Comparison of ENCODE assay signal across 9 cellular contexts in the genomic region with DNA sequence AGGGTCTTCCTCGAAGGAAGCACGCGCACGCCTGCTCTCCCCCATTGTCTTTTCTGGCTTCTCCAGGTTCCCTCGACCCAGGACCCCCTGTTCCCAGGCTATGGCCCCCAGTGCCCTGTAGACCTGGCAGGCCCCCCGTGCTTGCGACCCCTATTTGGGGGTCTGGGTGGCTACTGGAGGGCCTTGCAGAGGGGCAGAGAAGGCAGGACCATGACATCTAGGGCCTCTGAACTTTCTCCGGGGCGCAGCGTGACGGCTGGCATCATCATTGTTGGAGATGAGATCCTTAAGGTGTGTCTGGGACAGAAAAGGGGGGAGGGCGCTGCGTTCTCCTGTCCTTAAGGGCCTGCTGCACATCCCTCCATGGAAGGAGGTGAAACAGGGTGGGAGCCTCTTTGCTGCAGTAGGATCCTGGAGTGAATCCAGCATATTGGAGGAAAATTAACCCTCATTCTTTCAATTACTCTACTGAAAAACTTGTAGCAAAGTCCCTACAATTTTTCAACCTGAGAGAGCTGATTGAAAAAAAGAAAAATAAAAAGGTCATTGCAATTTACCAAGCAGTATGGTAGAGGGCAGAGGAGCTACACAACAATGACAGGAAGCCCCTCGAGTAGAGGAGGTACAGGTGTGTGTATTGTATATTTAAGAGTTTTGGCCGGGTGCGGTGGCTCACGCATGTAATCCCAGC. TPM values are rescaled to one million over a fixed set of nuclear protein-coding genes. Genes with fewer than 3 reads are reported as not detected.
DNase-seq lines count a peak whose midpoint lies in the region; ATAC-seq and TF ChIP-seq lines count a peak whose summit lies in the region.
"Had no signal": no experiment of that assay in that cellular context is flagged by ENCODE, and none has a peak within 500 bp of the region (broad histone marks: within the 10 kb centered on the region; RNA-seq: fewer than 3 reads in every experiment).

No MANE protein-coding gene starts in this region.

- intact Hi-C loops in activated CD4-positive, alpha-beta memory T cell treated with anti-CD3 and anti-CD28 coated beads for 36 hours (cut with micrococcal nuclease): loop anchor here (1.0 to 5.0 kb wide), 5 partner anchors 10 to 100 kb away; a partner anchor contains a TSS
- intact Hi-C loops in ascending aorta (cut with DNase I): loop anchor here (1.0 to 2.0 kb wide), 4 partner anchors 9 to 28 kb away; a partner anchor contains a TSS

- DNase-seq in activated CD4-positive, alpha-beta memory T cell treated with anti-CD3 and anti-CD28 coated beads for 36 hours: peak; percentile 36
- no peak for DNase-seq in activated CD4-positive, alpha-beta memory T cell treated with anti-CD3 and anti-CD28 coated beads, Interleukin-2, amount 10 ng/mL, durations not matched to agents 7 days and 5 days
- no peak for DNase-seq in ascending aorta (ENCODE audit: low spot score in 2 of 2)
- no peak for DNase-seq in tibial nerve (ENCODE audit: low spot score in 2 of 2)
- DNase-seq in middle frontal gyrus (ENCODE audit: extremely low spot score, low spot score): no peak
- DNase-seq in SKM-1 (lab: John Stamatoyannopoulos, UW; ENCODE audit: unreplicated experiment): no peak

- POLR2A ChIA-PET in activated CD4-positive, alpha-beta memory T cell treated with anti-CD3 and anti-CD28 coated beads for 36 hours (lab: Charles Lee): interaction anchor here (0.7 to 2.7 kb wide), 15 partner anchors 10 to 281 kb away, joined by 3 to 27 read pairs (median 6); a partner anchor contains a TSS
- POLR2A ChIA-PET in activated CD4-positive, alpha-beta memory T cell treated with anti-CD3 and anti-CD28 coated beads, Interleukin-2, amount 10 ng/mL, durations not matched to agents 7 days and 5 days (lab: Charles Lee): interaction anchor here (1.0 to 5.0 kb wide), 22 partner anchors 10 to 377 kb away, joined by 3 to 50 read pairs (median 7); a partner anchor contains a TSS

- peaks cover 22% of the 10 kb centered on the region for H3K4me1 Mint-ChIP-seq in activated CD4-positive, alpha-beta memory T cell treated with anti-CD3 and anti-CD28 coated beads for 36 hours (ENCODE audit: low read depth)
- H3K4me1 Mint-ChIP-seq in activated CD4-positive, alpha-beta memory T cell treated with anti-CD3 and anti-CD28 coated beads, Interleukin-2, amount 10 ng/mL, durations not matched to agents 7 days and 5 days: peaks cover 31% of the 10 kb centered on the region

- H3K27me3 ChIP-seq in ascending aorta (no peaks in the 10 kb centered on the region), liver (ENCODE audit: control insufficient read depth in 4 of 4, insufficient read depth in 4 of 4, low read length in 3 of 4) (no peaks in the 10 kb centered on the region), tibial nerve (no peaks in the 10 kb centered on the region)

- no peaks in the 10 kb centered on the region for H3K9me3 Mint-ChIP-seq in activated CD4-positive, alpha-beta memory T cell treated with anti-CD3 and anti-CD28 coated beads for 36 hours
- H3K9me3 Mint-ChIP-seq in activated CD4-positive, alpha-beta memory T cell treated with anti-CD3 and anti-CD28 coated beads, Interleukin-2, amount 10 ng/mL, durations not matched to agents 7 days and 5 days: no peaks in the 10 kb centered on the region

- no peak overlapping the region for H3K4me3 Mint-ChIP-seq in activated CD4-positive, alpha-beta memory T cell treated with anti-CD3 and anti-CD28 coated beads for 36 hours
- no peak overlapping the region for H3K4me3 Mint-ChIP-seq in activated CD4-positive, alpha-beta memory T cell treated with anti-CD3 and anti-CD28 coated beads, Interleukin-2, amount 10 ng/mL, durations not matched to agents 7 days and 5 days

- H3K4me1 ChIP-seq in ascending aorta: peaks cover 7 to 10% of the 10 kb centered on the region in 2 donors
- peaks cover 8 to 29% (median 23%) of the 10 kb centered on the region in 4 donors for H3K4me1 ChIP-seq in liver (ENCODE audit: control insufficient read depth in 4 of 4, insufficient read depth in 4 of 4, low read length in 3 of 4)
- H3K4me1 ChIP-seq in tibial nerve: peaks cover 3 to 29% (median 13%) of the 10 kb centered on the region in 4 donors

- H3K36me3 ChIP-seq in ascending aorta: peaks cover 14% of the 10 kb centered on the region in 2 donors
- H3K36me3 ChIP-seq in liver (ENCODE audit: control insufficient read depth in 4 of 4, insufficient read depth in 3 of 4, low read depth in 1 of 4, low read length in 3 of 4): peaks cover 0 to 10% (median 4%) of the 10 kb centered on the region in 4 donors
- peaks cover 0 to 28% (median 0%) of the 10 kb centered on the region in 3 donors for H3K36me3 ChIP-seq in tibial nerve

- CTCF ChIA-PET in activated CD4-positive, alpha-beta memory T cell treated with anti-CD3 and anti-CD28 coated beads for 36 hours (lab: Charles Lee): interaction anchor here (0.9 to 4.4 kb wide), 18 partner anchors 9 to 108 kb away, joined by 3 to 82 read pairs (median 6); a partner anchor contains a TSS
- CTCF ChIA-PET in activated CD4-positive, alpha-beta memory T cell treated with anti-CD3 and anti-CD28 coated beads, Interleukin-2, amount 10 ng/mL, durations not matched to agents 7 days and 5 days (lab: Charles Lee): interaction anchor here (0.6 to 6.4 kb wide), 24 partner anchors 11 to 424 kb away, joined by 3 to 51 read pairs (median 4); a partner anchor contains a TSS

- no peak for TF ChIP-seq EP300 in tibial nerve (IDR thresholded peaks at IDR 0.05)

- 21% methylated on average over 17 of the region's 17 CpGs for WGBS in liver
- WGBS in tibial nerve, 2 donors: 16 to 26% methylated on average over 12 to 16 of the region's 17 CpGs

- H3K27ac Mint-ChIP-seq in activated CD4-positive, alpha-beta memory T cell treated with anti-CD3 and anti-CD28 coated beads for 36 hours: no peak overlapping the region
- no peak overlapping the region for H3K27ac Mint-ChIP-seq in activated CD4-positive, alpha-beta memory T cell treated with anti-CD3 and anti-CD28 coated beads, Interleukin-2, amount 10 ng/mL, durations not matched to agents 7 days and 5 days

- TF ChIP-seq POLR2A in tibial nerve (IDR thresholded peaks at IDR 0.05): no peak

- H3K9me3 ChIP-seq in ascending aorta (no peaks in the 10 kb centered on the region), liver (ENCODE audit: control insufficient read depth in 4 of 4, low read length in 3 of 4) (no peaks in the 10 kb centered on the region), tibial nerve (no peaks in the 10 kb centered on the region)

- no peak for TF ChIP-seq CTCF in ascending aorta (IDR thresholded peaks at IDR 0.05)
- no peak for TF ChIP-seq CTCF in liver (IDR thresholded peaks at IDR 0.05; ENCODE audit: low read depth, low read length, missing input control)
- no peak for TF ChIP-seq CTCF in tibial nerve (IDR thresholded peaks at IDR 0.05)

- no peaks in the 10 kb centered on the region for H3K27me3 Mint-ChIP-seq in activated CD4-positive, alpha-beta memory T cell treated with anti-CD3 and anti-CD28 coated beads for 36 hours
- no peaks in the 10 kb centered on the region for H3K27me3 Mint-ChIP-seq in activated CD4-positive, alpha-beta memory T cell treated with anti-CD3 and anti-CD28 coated beads, Interleukin-2, amount 10 ng/mL, durations not matched to agents 7 days and 5 days

- H3K4me3 ChIP-seq in ascending aorta: peak overlapping the region; percentile 58 to 84
- peak overlapping the region; percentile 87 to 97 (median 88) for H3K4me3 ChIP-seq in liver (ENCODE audit: low read depth in 1 of 3, low read length in 3 of 3)
- peak overlapping the region; percentile 49 to 86 (median 72) for H3K4me3 ChIP-seq in tibial nerve

- H3K27ac ChIP-seq in ascending aorta (peak overlapping the region; percentile 56 to 59), liver (ENCODE audit: low read depth in 1 of 2, low read length in 2 of 2) (peak overlapping the region in 1 of 2 donors; percentile 69), tibial nerve (peak overlapping the region in 3 of 4 donors; percentile 72 to 85 (median 73))

- H3K36me3 Mint-ChIP-seq in activated CD4-positive, alpha-beta memory T cell treated with anti-CD3 and anti-CD28 coated beads for 36 hours: peaks cover 22% of the 10 kb centered on the region
- peaks cover 32% of the 10 kb centered on the region for H3K36me3 Mint-ChIP-seq in activated CD4-positive, alpha-beta memory T cell treated with anti-CD3 and anti-CD28 coated beads, Interleukin-2, amount 10 ng/mL, durations not matched to agents 7 days and 5 days (ENCODE audit: low read depth)

- ATAC-seq in GM19023 (IDR thresholded peaks at IDR 0.05; ENCODE audit: unreplicated experiment): no peak

- H3K9ac ChIP-seq in liver (ENCODE audit: low read depth in 1 of 2, low read length in 2 of 2): peak overlapping the region; percentile 80 to 94

- TF ChIP-seq RAD21 in liver (IDR thresholded peaks at IDR 0.05): no peak

RNA-seq across cellular contexts. Expression of a gene that starts 0.8 kb away (rescaled TPM):
- total RNA-seq in activated CD4-positive, alpha-beta memory T cell treated with anti-CD3 and anti-CD28 coated beads for 36 hours: 10 to 100 TPM; 45.4 to 49.4 TPM
- 10 to 100 TPM; 34.7 to 35.1 TPM for total RNA-seq in activated CD4-positive, alpha-beta memory T cell treated with anti-CD3 and anti-CD28 coated beads, Interleukin-2, amount 10 ng/mL, durations not matched to agents 7 days and 5 days
- 31.2 TPM for total RNA-seq in ascending aorta
- total RNA-seq in liver: 10 to 100 TPM; 10.4 to 20.2 TPM
- polyA plus RNA-seq in liver: 10 to 100 TPM; 24.7 to 31.6 TPM
- total RNA-seq in tibial nerve: 10 to 100 TPM; 17.4 to 33.6 (median 23.6) TPM

RNA-seq across cellular contexts. Expression of a gene that starts 9.4 kb away (rescaled TPM):
- total RNA-seq in activated CD4-positive, alpha-beta memory T cell treated with anti-CD3 and anti-CD28 coated beads for 36 hours: 100 to 1,000 TPM; 197 to 205 TPM
- 100 to 1,000 TPM; 151 to 162 TPM for total RNA-seq in activated CD4-positive, alpha-beta memory T cell treated with anti-CD3 and anti-CD28 coated beads, Interleukin-2, amount 10 ng/mL, durations not matched to agents 7 days and 5 days
- total RNA-seq in ascending aorta (40.4 TPM), liver (10 to 100 TPM; 32.4 to 54.4 TPM), tibial nerve (10 to 100 TPM; 35.2 to 40.5 (median 37.3) TPM)
- 10 to 100 TPM; 34.3 to 57.9 TPM for polyA plus RNA-seq in liver

RNA-seq across cellular contexts. Expression of a gene that starts 9.5 kb away (rescaled TPM):
- total RNA-seq in activated CD4-positive, alpha-beta memory T cell treated with anti-CD3 and anti-CD28 coated beads for 36 hours: under 1 TPM; 0.36 to 0.56 TPM
- total RNA-seq in activated CD4-positive, alpha-beta memory T cell treated with anti-CD3 and anti-CD28 coated beads, Interleukin-2, amount 10 ng/mL, durations not matched to agents 7 days and 5 days: 1 to 10 TPM in 1 of 2 experiments, under 1 TPM in 1; 0.35 to 1.2 TPM
- not detected for total RNA-seq in ascending aorta
- under 1 TPM in 1 of 2 donors, not detected in 1; 0.42 TPM for total RNA-seq in liver
- not detected for polyA plus RNA-seq in liver
- total RNA-seq in tibial nerve: 1 to 10 TPM in 1 of 4 donors, not detected in 3; 1.5 TPM
- total RNA-seq: subcutaneous adipose tissue had no signal

RNA-seq across cellular contexts. Expression of a gene that starts 13.4 kb away (rescaled TPM):
- 10 to 100 TPM; 43.4 to 46.5 TPM for total RNA-seq in activated CD4-positive, alpha-beta memory T cell treated with anti-CD3 and anti-CD28 coated beads for 36 hours
- total RNA-seq in activated CD4-positive, alpha-beta memory T cell treated with anti-CD3 and anti-CD28 coated beads, Interleukin-2, amount 10 ng/mL, durations not matched to agents 7 days and 5 days: 10 to 100 TPM; 80.7 to 80.8 TPM
- total RNA-seq in ascending aorta: 211 TPM
- total RNA-seq in liver: 10 to 100 TPM; 53.2 to 65.5 TPM
- 10 to 100 TPM; 27.2 to 62.8 TPM for polyA plus RNA-seq in liver
- total RNA-seq in tibial nerve: 100 to 1,000 TPM in 2 of 4 donors, 10 to 100 TPM in 2; 82.9 to 168 (median 101) TPM

RNA-seq across cellular contexts. Expression of a gene that starts 18.7 kb away (rescaled TPM):
- 100 to 1,000 TPM; 124 to 125 TPM for total RNA-seq in activated CD4-positive, alpha-beta memory T cell treated with anti-CD3 and anti-CD28 coated beads for 36 hours
- total RNA-seq in activated CD4-positive, alpha-beta memory T cell treated with anti-CD3 and anti-CD28 coated beads, Interleukin-2, amount 10 ng/mL, durations not matched to agents 7 days and 5 days: 100 to 1,000 TPM; 151 to 152 TPM
- total RNA-seq in ascending aorta: 83.1 TPM
- 10 to 100 TPM; 10.3 to 50.2 TPM for total RNA-seq in liver
- 10 to 100 TPM in 1 of 2 donors, 1 to 10 TPM in 1; 7.0 to 31.9 TPM for polyA plus RNA-seq in liver
- 10 to 100 TPM; 44.6 to 53.4 (median 49.5) TPM for total RNA-seq in tibial nerve
